In genomic region chr17:63939401-63939800, GRCh38 we compare ENCODE assay signal across 19 cellular contexts. TPM values are rescaled to one million over a fixed set of nuclear protein-coding genes. Genes with fewer than 3 reads are reported as not detected.
DNase-seq lines count a peak whose midpoint lies in the region; ATAC-seq and TF ChIP-seq lines count a peak whose summit lies in the region.
"Had no signal": no experiment of that assay in that cellular context is flagged by ENCODE, and none has a peak within 500 bp of the region (broad histone marks: within the 10 kb centered on the region; RNA-seq: fewer than 3 reads in every experiment).

No MANE protein-coding gene starts in this region.

- TF ChIP-seq POLR2A in transverse colon (IDR thresholded peaks at IDR 0.05) (no peak), GM18505 (IDR thresholded peaks at IDR 0.05; ENCODE audit: borderline replicate concordance, extremely low read depth, insufficient read depth, insufficient read length) (no peak)

- no peak overlapping the region for H3K14ac ChIP-seq in H9 (ENCODE audit: insufficient read depth, low read length)

- H3K79me2 ChIP-seq in H9 (ENCODE audit: insufficient read depth, low read length) = no peaks in the 10 kb centered on the region

- H3K79me1 ChIP-seq in H9 (ENCODE audit: insufficient read depth, low read depth, low read length, poor library complexity, severe bottlenecking) = no peaks in the 10 kb centered on the region

- H3K18ac ChIP-seq in H9 (ENCODE audit: insufficient read length, low read depth, low read length) = no peak overlapping the region

- H2AK5ac ChIP-seq in H9 (ENCODE audit: insufficient read length, low read length) = no peak overlapping the region

- no peak for TF ChIP-seq CTCF in H9 (conservative IDR thresholded peaks at IDR 0.05)
- no peak for TF ChIP-seq CTCF in RWPE2 (IDR thresholded peaks at IDR 0.05; ENCODE audit: poor library complexity, severe bottlenecking)
- no peak for TF ChIP-seq CTCF in transverse colon (IDR thresholded peaks at IDR 0.05)

- H3K23me2 ChIP-seq in H9 (ENCODE audit: insufficient read length, low read depth, low read length, poor library complexity, severe bottlenecking) = no peaks in the 10 kb centered on the region

- peaks cover 9 to 24% (median 11%) of the 10 kb centered on the region in 3 experiments; a peak in 6 of 7 replicates for H3K36me3 Mint-ChIP-seq in H9 (ENCODE audit: insufficient read depth in 1 of 3, low read depth in 3 of 3)
- peaks cover 15% of the 10 kb centered on the region for H3K36me3 Mint-ChIP-seq in stimulated activated memory B cell treated with anti-CD40 and anti-IgM and Interleukin-4, amounts not matched to agents 10 μg/mL and 1 μg/mL and 100 μg/mL, for 72 hours
- H3K36me3 Mint-ChIP-seq: CD8-positive, alpha-beta T cell had no signal

- no peak overlapping the region for H3K56ac ChIP-seq in H9 (ENCODE audit: insufficient read length, low read depth, low read length)

- H3K23ac ChIP-seq in H9 (ENCODE audit: insufficient read length, low read depth, low read length) = no peak overlapping the region

- H3K4ac ChIP-seq in H9 (ENCODE audit: low read depth, low read length) = no peak overlapping the region

- no peaks in the 10 kb centered on the region for H3K27me3 ChIP-seq in H9 (ENCODE audit: insufficient read depth, low read length)
- no peaks in the 10 kb centered on the region for H3K27me3 ChIP-seq in RWPE2 (ENCODE audit: insufficient read depth, poor library complexity, severe bottlenecking)
- no peaks in the 10 kb centered on the region for H3K27me3 ChIP-seq in transverse colon

- H2BK20ac ChIP-seq in H9 (ENCODE audit: low read depth, low read length, poor library complexity, severe bottlenecking) = no peak overlapping the region

- no peak overlapping the region for H2BK12ac ChIP-seq in H9 (ENCODE audit: insufficient read length, low read depth, low read length)

- H4K91ac ChIP-seq in H9 (ENCODE audit: insufficient read length, low read depth, low read length) = no peak overlapping the region

- WGBS in H9 (ENCODE audit: extremely low coverage, insufficient read length, low lambda C conversion rate) = no CpG with 5 or more reads among the region's 9 CpGs
- WGBS in transverse colon (ENCODE audit: low coverage in 1 of 2), 2 donors = 89 to 92% methylated on average over 2 to 9 of the region's 9 CpGs

- ATAC-seq in RWPE2 (ENCODE audit: low read depth) = 0 out of 3 replicates have a peak, but pooled peaks have one; percentile 10
- ATAC-seq in stimulated activated memory B cell treated with anti-CD40 and anti-IgM and Interleukin-4, amounts not matched to agents 10 μg/mL and 1 μg/mL and 100 μg/mL, for 72 hours = no peak
- ATAC-seq in GM18505 (IDR thresholded peaks at IDR 0.05; ENCODE audit: unreplicated experiment) = no peak
- ATAC-seq: CD8-positive, alpha-beta T cell; K562 had no signal

- peak overlapping the region; percentile 3 to 87 (median 38); a peak in 4 of 7 replicates for H3K27ac Mint-ChIP-seq in H9
- H3K27ac Mint-ChIP-seq in stimulated activated memory B cell treated with anti-CD40 and anti-IgM and Interleukin-4, amounts not matched to agents 10 μg/mL and 1 μg/mL and 100 μg/mL, for 72 hours = peak overlapping the region; percentile 70
- H3K27ac Mint-ChIP-seq: CD8-positive, alpha-beta T cell had no signal

- H3K27me3 Mint-ChIP-seq in H9 (ENCODE audit: low read depth) = peaks cover 3% of the 10 kb centered on the region
- H3K27me3 Mint-ChIP-seq in stimulated activated memory B cell treated with anti-CD40 and anti-IgM and Interleukin-4, amounts not matched to agents 10 μg/mL and 1 μg/mL and 100 μg/mL, for 72 hours = no peaks in the 10 kb centered on the region

- H3K4me1 Mint-ChIP-seq in H9 = peaks cover 6 to 17% of the 10 kb centered on the region in 2 experiments
- peaks cover 83% of the 10 kb centered on the region for H3K4me1 Mint-ChIP-seq in stimulated activated memory B cell treated with anti-CD40 and anti-IgM and Interleukin-4, amounts not matched to agents 10 μg/mL and 1 μg/mL and 100 μg/mL, for 72 hours

- H3K36me3 ChIP-seq in RWPE2 (ENCODE audit: low read depth) = no peaks in the 10 kb centered on the region
- H3K36me3 ChIP-seq in transverse colon = no peaks in the 10 kb centered on the region

- H4K5ac ChIP-seq in H9 (ENCODE audit: insufficient read length, low read depth, low read length) = no peak overlapping the region

- in situ Hi-C loops in transverse colon (cut with MboI; ENCODE audit: low pct_ligation_motif_present in 1 of 4, low pct_unique_long_range_greater_than_20kb in 1 of 4, low sequenced_read_pairs in 3 of 4) = no loop called here

- H2BK15ac ChIP-seq in H9 (ENCODE audit: low read depth, low read length) = no peak overlapping the region

- H3K4me2 ChIP-seq in H9 (ENCODE audit: insufficient read depth, insufficient read length, low read length) = no peak overlapping the region

- H3K4me1 ChIP-seq in H9 (ENCODE audit: insufficient read depth, low read length) = no peaks in the 10 kb centered on the region
- H3K4me1 ChIP-seq in RWPE2 (ENCODE audit: insufficient read depth, poor library complexity, severe bottlenecking) = no peaks in the 10 kb centered on the region
- no peaks in the 10 kb centered on the region for H3K4me1 ChIP-seq in transverse colon

- H3K9me3 ChIP-seq in H9 (ENCODE audit: control insufficient read depth, low read depth, low read length) (no peaks in the 10 kb centered on the region), RWPE2 (ENCODE audit: severe bottlenecking) (no peaks in the 10 kb centered on the region), transverse colon (no peaks in the 10 kb centered on the region)

- H3K4me3 ChIP-seq in RWPE2 (ENCODE audit: severe bottlenecking) (no peak overlapping the region), transverse colon (no peak overlapping the region)
- H3K4me3 ChIP-seq: K562 had no signal

- DNase-seq in H9 (no peak), RWPE2 (ENCODE audit: low spot score) (no peak), left kidney (ENCODE audit: low read depth, low spot score) (peak; percentile 34), NOMO-1 (lab: John Stamatoyannopoulos, UW; ENCODE audit: unreplicated experiment in 2 of 2) (no peak), transverse colon (no peak)
- DNase-seq: ACHN; AML-193; CD8-positive, alpha-beta T cell; NCI-H1048; NCI-H1436 treated with DMSO at 0.1 percent for 48 hours; NCI-H2081; NCI-H510A treated with DMSO at 0.1 percent for 48 hours; NCI-H82 had no signal

- no peaks in the 10 kb centered on the region for H3K9me3 Mint-ChIP-seq in H9
- H3K9me3 Mint-ChIP-seq in stimulated activated memory B cell treated with anti-CD40 and anti-IgM and Interleukin-4, amounts not matched to agents 10 μg/mL and 1 μg/mL and 100 μg/mL, for 72 hours = no peaks in the 10 kb centered on the region
- H3K9me3 Mint-ChIP-seq: CD8-positive, alpha-beta T cell had no signal

- H4K20me1 ChIP-seq in H9 (ENCODE audit: control insufficient read depth, insufficient read depth, insufficient read length) = no peaks in the 10 kb centered on the region

- intact Hi-C loops in transverse colon (cut with DNase I; ENCODE audit: low total_unique reads) = no loop called here

- no peak overlapping the region for H3K9ac ChIP-seq in H9 (ENCODE audit: extremely low read depth, insufficient read length, low read length)

- H3K4me3 Mint-ChIP-seq in H9 = no peak overlapping the region
- H3K4me3 Mint-ChIP-seq in stimulated activated memory B cell treated with anti-CD40 and anti-IgM and Interleukin-4, amounts not matched to agents 10 μg/mL and 1 μg/mL and 100 μg/mL, for 72 hours = no peak overlapping the region
- H3K4me3 Mint-ChIP-seq: CD8-positive, alpha-beta T cell had no signal

- no peak overlapping the region for H3T11ph ChIP-seq in H9 (ENCODE audit: low read length)

- no peak overlapping the region for H2AFZ ChIP-seq in H9 (ENCODE audit: low read length)

- H4K8ac ChIP-seq in H9 (replicated peaks; ENCODE audit: insufficient read length, low read depth, low read length) = no peak overlapping the region

- no peak overlapping the region for H2BK5ac ChIP-seq in H9 (ENCODE audit: insufficient read length, low read length)

- no peak overlapping the region for H2BK120ac ChIP-seq in H9 (ENCODE audit: low read depth, low read length, poor library complexity, severe bottlenecking)

- TF ChIP-seq EP300 in transverse colon (IDR thresholded peaks at IDR 0.05; ENCODE audit: low read depth) = no peak

- H3K27ac ChIP-seq in H9 (ENCODE audit: insufficient read length, low read depth, low read length) (no peak overlapping the region), RWPE2 (ENCODE audit: poor library complexity, severe bottlenecking) (no peak overlapping the region), transverse colon (no peak overlapping the region)
- H3K27ac ChIP-seq: HL-60 had no signal

RNA-seq across cellular contexts. Expression of gene CD79B, which starts 7.3 kb away (rescaled TPM):
- total RNA-seq in H9 (2021) (0.96 and 1.4 TPM in 2 replicates), transverse colon (10 to 100 TPM in 2 of 4 donors, under 1 TPM in 1, not detected in 1; 0.68 to 38.9 (median 20.0) TPM)
- total RNA-seq: RPMI7951 had no signal

RNA-seq across cellular contexts. Expression of gene GH1, which starts 20.8 kb away (rescaled TPM):
- total RNA-seq in H9 (2021) (not detected in 2 replicates), transverse colon (not detected)
- total RNA-seq: CD8-positive, alpha-beta T cell; K562; M059J; RPMI7951 had no signal

RNA-seq across cellular contexts. Expression of gene CSHL1, which starts 28.3 kb away (rescaled TPM):
- total RNA-seq in H9 (2021) = not detected in 2 replicates
- not detected for total RNA-seq in transverse colon
- total RNA-seq: CD8-positive, alpha-beta T cell; K562; M059J; RPMI7951 had no signal

RNA-seq across cellular contexts. Expression of gene SCN4A, which starts 33.3 kb away (rescaled TPM):
- total RNA-seq in H9 (2021) (5.0 and 5.8 TPM in 2 replicates), transverse colon (under 1 TPM in 3 of 4 donors, not detected in 1; 0.14 to 0.48 (median 0.20) TPM)
- total RNA-seq: M059J, RPMI7951 had no signal

RNA-seq across cellular contexts. Expression of gene CSH1, which starts 43.0 kb away (rescaled TPM):
- total RNA-seq in H9 (2021) (not detected in 2 replicates), transverse colon (not detected)
- total RNA-seq: CD8-positive, alpha-beta T cell; K562; M059J; RPMI7951 had no signal
